ENCODE assay signal across 10 cellular contexts in genomic region chr5:68041293-68041692, GRCh38.
A peak's percentile ranks its signal among the peaks of the same experiment; 100 is the strongest.
DNase-seq lines count a peak whose midpoint lies in the region; ATAC-seq and TF ChIP-seq lines count a peak whose summit lies in the region.
"Had no signal": no experiment of that assay in that cellular context is flagged by ENCODE, and none has a peak within 500 bp of the region (broad histone marks: within the 10 kb centered on the region; RNA-seq: fewer than 3 reads in every experiment).

No MANE protein-coding gene starts in this region.

- H3K9me3 ChIP-seq in right atrium auricular region: no peaks in the 10 kb centered on the region
- H3K9me3 ChIP-seq in Karpas-422 (ENCODE audit: low read length): no peaks in the 10 kb centered on the region
- H3K9me3 ChIP-seq: pancreas had no signal

- no peaks in the 10 kb centered on the region for H3K79me2 ChIP-seq in Karpas-422 (ENCODE audit: low read length)

- TF ChIP-seq CTCF in right atrium auricular region (IDR thresholded peaks at IDR 0.05) (no peak), progenitor cell of endocrine pancreas (IDR thresholded peaks at IDR 0.05; ENCODE audit: unreplicated experiment) (no peak)

- intact Hi-C loops in posterior vena cava (cut with DNase I): no loop called here

- ATAC-seq in GM18508 (IDR thresholded peaks at IDR 0.05; ENCODE audit: insufficient read depth, unreplicated experiment) (peak; percentile 76), GM21447 (IDR thresholded peaks at IDR 0.05; ENCODE audit: unreplicated experiment) (peak; percentile 94), HG03159 (IDR thresholded peaks at IDR 0.05; ENCODE audit: unreplicated experiment) (peak; percentile 70)
- ATAC-seq in activated T-cell treated with anti-CD3 and anti-CD28 coated beads, Interleukin-2, amount 50 U/mL, for 72 hours (replicated peaks in 1 of 2): no peak

- no peaks in the 10 kb centered on the region for H3K4me1 Mint-ChIP-seq in activated T-cell treated with anti-CD3 and anti-CD28 coated beads, Interleukin-2, amount 50 U/mL, for 72 hours (ENCODE audit: low read depth)
- no peaks in the 10 kb centered on the region for H3K4me1 Mint-ChIP-seq in progenitor cell of endocrine pancreas (ENCODE audit: low read depth)

- no peaks in the 10 kb centered on the region for H3K27me3 Mint-ChIP-seq in activated T-cell treated with anti-CD3 and anti-CD28 coated beads, Interleukin-2, amount 50 U/mL, for 72 hours (ENCODE audit: low read depth)
- no peaks in the 10 kb centered on the region for H3K27me3 Mint-ChIP-seq in progenitor cell of endocrine pancreas

- no peaks in the 10 kb centered on the region for H3K36me3 ChIP-seq in right atrium auricular region
- H3K36me3 ChIP-seq in Karpas-422 (ENCODE audit: insufficient read depth, low read length): no peaks in the 10 kb centered on the region
- H3K36me3 ChIP-seq: pancreas had no signal

- DNase-seq in right atrium auricular region (ENCODE audit: low spot score): no peak
- DNase-seq in Karpas-422: no peak
- DNase-seq in posterior vena cava (ENCODE audit: low spot score): no peak
- DNase-seq in activated T-cell treated with anti-CD3 and anti-CD28 coated beads, Interleukin-2, amount 50 U/mL, for 72 hours: no peak
- no peak for DNase-seq in progenitor cell of endocrine pancreas (ENCODE audit: low spot score, unreplicated experiment)
- DNase-seq: DMS53, pancreas had no signal

- no peaks in the 10 kb centered on the region for H3K36me3 Mint-ChIP-seq in activated T-cell treated with anti-CD3 and anti-CD28 coated beads, Interleukin-2, amount 50 U/mL, for 72 hours (ENCODE audit: insufficient read depth in 2 of 2)
- no peaks in the 10 kb centered on the region for H3K36me3 Mint-ChIP-seq in progenitor cell of endocrine pancreas (ENCODE audit: insufficient read depth)

- no peak overlapping the region for H3K9ac ChIP-seq in Karpas-422 (ENCODE audit: low read length)

- H3K27me3 ChIP-seq in right atrium auricular region (no peaks in the 10 kb centered on the region), Karpas-422 (ENCODE audit: low read length) (no peaks in the 10 kb centered on the region)
- H3K27me3 ChIP-seq: pancreas had no signal

- H2AFZ ChIP-seq in Karpas-422 (ENCODE audit: low read length): no peak overlapping the region

- H3K9me3 Mint-ChIP-seq in activated T-cell treated with anti-CD3 and anti-CD28 coated beads, Interleukin-2, amount 50 U/mL, for 72 hours: no peaks in the 10 kb centered on the region
- peaks cover under 1% of the 10 kb centered on the region for H3K9me3 Mint-ChIP-seq in progenitor cell of endocrine pancreas (ENCODE audit: low read depth)

- no peak overlapping the region for H3K4me3 Mint-ChIP-seq in activated T-cell treated with anti-CD3 and anti-CD28 coated beads, Interleukin-2, amount 50 U/mL, for 72 hours
- no peak overlapping the region for H3K4me3 Mint-ChIP-seq in progenitor cell of endocrine pancreas (ENCODE audit: low read depth)

- H3K4me3 ChIP-seq in right atrium auricular region (no peak overlapping the region), Karpas-422 (ENCODE audit: low read length) (no peak overlapping the region)
- H3K4me3 ChIP-seq: pancreas had no signal

- no peaks in the 10 kb centered on the region for H4K20me1 ChIP-seq in Karpas-422 (ENCODE audit: insufficient read depth, low read depth, low read length)

- H3K9me2 ChIP-seq in Karpas-422 (replicated peaks; ENCODE audit: insufficient read depth, low read length): no peaks in the 10 kb centered on the region

- H3K4me2 ChIP-seq in Karpas-422 (ENCODE audit: low read depth, low read length, poor library complexity, severe bottlenecking): no peak overlapping the region

- H3K4me1 ChIP-seq in right atrium auricular region (peaks cover 0 to 6% of the 10 kb centered on the region in 2 donors), Karpas-422 (ENCODE audit: low read length) (no peaks in the 10 kb centered on the region)
- H3K4me1 ChIP-seq: pancreas had no signal

- no peak overlapping the region for H3K27ac Mint-ChIP-seq in activated T-cell treated with anti-CD3 and anti-CD28 coated beads, Interleukin-2, amount 50 U/mL, for 72 hours
- no peak overlapping the region for H3K27ac Mint-ChIP-seq in progenitor cell of endocrine pancreas

- H3K27ac ChIP-seq in right atrium auricular region (peak overlapping the region; percentile 11 to 14), Karpas-422 (ENCODE audit: low read length) (no peak overlapping the region)

Comparison
In these comparisons a context has a peak if more than half of its experiments do, and no peak if none do; other contexts are left out.
1. ATAC-seq: peak in GM18508 (single experiment), GM21447 (single experiment) and HG03159 (single experiment); none in activated T-cell treated with anti-CD3 and anti-CD28 coated beads, Interleukin-2, amount 50 U/mL, for 72 hours (0 of 2).